16 cellular contexts compared by ENCODE assay signal in the genomic region with DNA sequence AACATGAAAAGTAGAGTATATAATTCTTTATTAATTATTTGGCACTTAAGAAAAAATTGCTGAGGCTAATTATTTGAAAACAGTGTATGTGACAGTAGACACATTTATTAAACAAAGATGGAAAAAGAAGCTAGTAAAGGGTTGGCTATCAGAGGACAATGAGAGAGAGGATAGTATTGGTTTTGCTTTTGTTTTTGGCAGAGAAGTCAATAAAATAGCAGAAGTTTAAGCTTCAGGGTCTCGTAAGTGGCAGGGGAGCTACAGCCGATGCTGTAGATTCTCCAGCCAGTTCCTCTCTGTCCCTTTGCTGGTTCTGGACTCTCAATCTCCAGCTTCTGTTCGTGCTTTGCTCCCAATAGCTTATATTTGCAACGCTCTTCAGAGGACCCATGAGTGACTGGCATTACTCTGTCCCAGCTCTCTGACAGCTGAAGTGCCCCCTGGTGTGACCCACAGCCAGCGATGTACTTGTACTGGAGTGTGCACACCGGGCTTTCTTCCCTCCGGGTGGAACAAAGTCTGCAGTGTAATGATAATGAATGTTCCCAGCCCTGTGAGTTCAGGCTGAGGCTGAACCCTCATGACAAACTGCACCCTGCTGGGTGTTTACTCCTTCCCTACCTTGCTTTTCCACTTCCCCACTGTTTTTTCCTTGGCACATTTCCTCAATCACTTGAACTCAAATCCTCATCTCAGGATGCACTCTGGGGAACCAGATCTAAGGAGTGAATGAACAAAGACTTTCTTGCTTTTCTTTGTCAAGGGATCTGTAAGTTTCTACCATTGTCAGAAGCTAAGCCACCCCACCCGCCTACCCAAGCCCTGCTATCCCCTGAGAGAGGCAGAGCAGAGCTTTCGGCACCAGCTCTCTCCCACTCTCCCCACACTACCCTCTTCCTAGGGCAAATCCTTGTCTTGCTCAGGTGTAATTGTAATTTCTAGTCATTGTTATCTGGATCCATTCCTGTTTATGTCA.
A peak's percentile ranks its signal among the peaks of the same experiment; 100 is the strongest.
DNase-seq lines count a peak whose midpoint lies in the region; ATAC-seq lines count a peak whose summit lies in the region.
"Had no signal": no experiment of that assay in that cellular context is flagged by ENCODE, and none has a peak within 500 bp of the region (broad histone marks: within the 10 kb centered on the region; RNA-seq: fewer than 3 reads in every experiment).

No MANE protein-coding gene starts in this region.

- no peaks in the 10 kb centered on the region for H3K36me3 Mint-ChIP-seq in activated CD8-positive, alpha-beta memory T cell treated with anti-CD3 and anti-CD28 coated beads, Interleukin-2, amount 10 ng/mL, durations not matched to agents 7 days and 5 days
- H3K36me3 Mint-ChIP-seq: T-cell had no signal

- no peak overlapping the region for H3K4me3 Mint-ChIP-seq in activated CD8-positive, alpha-beta memory T cell treated with anti-CD3 and anti-CD28 coated beads, Interleukin-2, amount 10 ng/mL, durations not matched to agents 7 days and 5 days
- H3K4me3 Mint-ChIP-seq: activated T-helper 17 cell treated with anti-CD3 and anti-CD28 coated beads, Interleukin-2, amount 50 U/mL, for 72 hours; T-cell had no signal

- H3K4me1 Mint-ChIP-seq in activated CD8-positive, alpha-beta memory T cell treated with anti-CD3 and anti-CD28 coated beads, Interleukin-2, amount 10 ng/mL, durations not matched to agents 7 days and 5 days, result no peaks in the 10 kb centered on the region
- H3K4me1 Mint-ChIP-seq: activated T-helper 17 cell treated with anti-CD3 and anti-CD28 coated beads, Interleukin-2, amount 50 U/mL, for 72 hours; T-cell had no signal

- peak; percentile 60 for DNase-seq in NCI-H146 (lab: John Stamatoyannopoulos, UW)
- DNase-seq in NCI-H146 treated with DMSO at 0.1 percent for 48 hours (lab: John Stamatoyannopoulos, UW; ENCODE audit: unreplicated experiment), result no peak
- peak; percentile 55 for DNase-seq in brain pericyte (ENCODE audit: low read depth, low spot score)
- peak; percentile 72 for DNase-seq in iPS-NIHi11 (ENCODE audit: low spot score)
- DNase-seq in substantia nigra (lab: John Stamatoyannopoulos, UW), result peak in 17 of 49 donors; percentile 6 to 47 (median 21)
- DNase-seq in GM19238 (ENCODE audit: insufficient read length, low spot score), result no peak
- no peak for DNase-seq in activated CD8-positive, alpha-beta memory T cell treated with anti-CD3 and anti-CD28 coated beads, Interleukin-2, amount 10 ng/mL, durations not matched to agents 7 days and 5 days
- DNase-seq: activated CD4-positive, alpha-beta T cell treated with anti-CD3 and anti-CD28 coated beads for 48 hours; Kasumi-1; pancreas; PC-9; stimulated activated CD8-positive, alpha-beta memory T cell treated with anti-CD3 and anti-CD28 coated beads, Interleukin-4, amount 100 ng/mL, for 48 hours; T-cell; transverse colon had no signal

- H3K27ac ChIP-seq in substantia nigra (ENCODE audit: low read depth, low read length, poor library complexity, severe bottlenecking), result peak overlapping the region; percentile 32
- H3K27ac ChIP-seq: pancreas, PC-9, transverse colon had no signal

- no peak for ATAC-seq in GM21381 (IDR thresholded peaks at IDR 0.05; ENCODE audit: unreplicated experiment)
- no peak for ATAC-seq in activated CD8-positive, alpha-beta memory T cell treated with anti-CD3 and anti-CD28 coated beads, Interleukin-2, amount 10 ng/mL, durations not matched to agents 7 days and 5 days
- ATAC-seq: activated T-helper 17 cell treated with anti-CD3 and anti-CD28 coated beads, Interleukin-2, amount 50 U/mL, for 72 hours; pancreas; T-cell had no signal

- CTCF ChIA-PET in activated CD8-positive, alpha-beta memory T cell treated with anti-CD3 and anti-CD28 coated beads, Interleukin-2, amount 10 ng/mL, durations not matched to agents 7 days and 5 days (lab: Charles Lee), result no interaction called here

- peaks cover 2% of the 10 kb centered on the region for H3K27me3 Mint-ChIP-seq in activated CD8-positive, alpha-beta memory T cell treated with anti-CD3 and anti-CD28 coated beads, Interleukin-2, amount 10 ng/mL, durations not matched to agents 7 days and 5 days

- H3K9me3 Mint-ChIP-seq in activated CD8-positive, alpha-beta memory T cell treated with anti-CD3 and anti-CD28 coated beads, Interleukin-2, amount 10 ng/mL, durations not matched to agents 7 days and 5 days (ENCODE audit: low read depth), result no peaks in the 10 kb centered on the region
- H3K9me3 Mint-ChIP-seq: activated T-helper 17 cell treated with anti-CD3 and anti-CD28 coated beads, Interleukin-2, amount 50 U/mL, for 72 hours; T-cell had no signal

- H3K27ac Mint-ChIP-seq in activated CD8-positive, alpha-beta memory T cell treated with anti-CD3 and anti-CD28 coated beads, Interleukin-2, amount 10 ng/mL, durations not matched to agents 7 days and 5 days, result no peak overlapping the region
- H3K27ac Mint-ChIP-seq: activated T-helper 17 cell treated with anti-CD3 and anti-CD28 coated beads, Interleukin-2, amount 50 U/mL, for 72 hours; T-cell had no signal

Comparison
In these comparisons a context has a peak if more than half of its experiments do, and no peak if none do; other contexts are left out.
1. DNase-seq: peak in NCI-H146 (single experiment), brain pericyte (single experiment) and iPS-NIHi11 (single experiment); none in NCI-H146 treated with DMSO at 0.1 percent for 48 hours (single experiment), GM19238 (single experiment) and activated CD8-positive, alpha-beta memory T cell treated with anti-CD3 and anti-CD28 coated beads, Interleukin-2, amount 10 ng/mL, durations not matched to agents 7 days and 5 days (single experiment).